28 cellular contexts compared by ENCODE assay signal in genomic region chr15:60667190-60667868, GRCh38.
DNase-seq lines count a peak whose midpoint lies in the region; ATAC-seq and TF ChIP-seq lines count a peak whose summit lies in the region.
"Had no signal": no experiment of that assay in that cellular context is flagged by ENCODE, and none has a peak within 500 bp of the region (broad histone marks: within the 10 kb centered on the region; RNA-seq: fewer than 3 reads in every experiment).

No MANE protein-coding gene starts in this region.

- no peak for TF ChIP-seq CTCF in vagina (IDR thresholded peaks at IDR 0.05)

- ATAC-seq in activated CD8-positive, alpha-beta memory T cell treated with anti-CD3 and anti-CD28 coated beads, Interleukin-2, amount 10 ng/mL, durations not matched to agents 7 days and 5 days: peak; percentile 20
- peak; percentile 75 for ATAC-seq in central memory CD8-positive, alpha-beta T cell (replicated peaks; ENCODE audit: extremely low read depth, poor library complexity, severe bottlenecking)
- no peak for ATAC-seq in natural killer cell treated with Interleukin-12 subunit alpha and Interleukin-12 subunit beta and Interleukin-15 and Interleukin-18, amount 100 ng/mL, for 72 hours
- no peak for ATAC-seq in HG03571 (IDR thresholded peaks at IDR 0.05; ENCODE audit: unreplicated experiment)
- ATAC-seq: naive thymus-derived CD8-positive, alpha-beta T cell; stimulated activated memory B cell treated with anti-CD40 and anti-IgM and Interleukin-4, amounts not matched to agents 10 μg/mL and 1 μg/mL and 100 μg/mL, for 72 hours had no signal

- H3K9me3 ChIP-seq in HUES48 (ENCODE audit: control insufficient read depth, insufficient read depth, low read length): no peaks in the 10 kb centered on the region
- H3K9me3 ChIP-seq in vagina: no peaks in the 10 kb centered on the region
- H3K9me3 ChIP-seq: MG63, SJSA1, suprapubic skin, upper lobe of left lung had no signal

- H3K27ac ChIP-seq in HUES48 (ENCODE audit: low read depth, low read length) (peak overlapping the region; percentile 56), vagina (no peak overlapping the region)
- H3K27ac ChIP-seq: C4-2B, GM23248, KMS-11, SJSA1, suprapubic skin, upper lobe of left lung had no signal

- CTCF ChIA-PET in activated CD8-positive, alpha-beta memory T cell treated with anti-CD3 and anti-CD28 coated beads, Interleukin-2, amount 10 ng/mL, durations not matched to agents 7 days and 5 days (lab: Charles Lee): interaction anchor here (0.6 kb wide), 1 partner anchor 250 kb away, joined by 3 read pairs; no protein-coding TSS in a partner anchor

- H3K36me3 Mint-ChIP-seq in activated CD8-positive, alpha-beta memory T cell treated with anti-CD3 and anti-CD28 coated beads, Interleukin-2, amount 10 ng/mL, durations not matched to agents 7 days and 5 days: no peaks in the 10 kb centered on the region
- no peaks in the 10 kb centered on the region for H3K36me3 Mint-ChIP-seq in central memory CD8-positive, alpha-beta T cell (ENCODE audit: insufficient read depth)
- H3K36me3 Mint-ChIP-seq in natural killer cell treated with Interleukin-12 subunit alpha and Interleukin-12 subunit beta and Interleukin-15 and Interleukin-18, amount 100 ng/mL, for 72 hours: no peaks in the 10 kb centered on the region
- H3K36me3 Mint-ChIP-seq: mesothelial cell of epicardium; naive thymus-derived CD8-positive, alpha-beta T cell; stimulated activated memory B cell treated with anti-CD40 and anti-IgM and Interleukin-4, amounts not matched to agents 10 μg/mL and 1 μg/mL and 100 μg/mL, for 72 hours had no signal

- peaks cover 15% of the 10 kb centered on the region for H3K4me1 Mint-ChIP-seq in activated CD8-positive, alpha-beta memory T cell treated with anti-CD3 and anti-CD28 coated beads, Interleukin-2, amount 10 ng/mL, durations not matched to agents 7 days and 5 days
- peaks cover 25% of the 10 kb centered on the region for H3K4me1 Mint-ChIP-seq in central memory CD8-positive, alpha-beta T cell
- H3K4me1 Mint-ChIP-seq in natural killer cell treated with Interleukin-12 subunit alpha and Interleukin-12 subunit beta and Interleukin-15 and Interleukin-18, amount 100 ng/mL, for 72 hours (ENCODE audit: low read depth in 2 of 2): peaks cover 18 to 22% of the 10 kb centered on the region in 2 donors
- H3K4me1 Mint-ChIP-seq: stimulated activated memory B cell treated with anti-CD40 and anti-IgM and Interleukin-4, amounts not matched to agents 10 μg/mL and 1 μg/mL and 100 μg/mL, for 72 hours had no signal

- peak overlapping the region; percentile 50 for H3K4me3 Mint-ChIP-seq in activated CD8-positive, alpha-beta memory T cell treated with anti-CD3 and anti-CD28 coated beads, Interleukin-2, amount 10 ng/mL, durations not matched to agents 7 days and 5 days
- H3K4me3 Mint-ChIP-seq in central memory CD8-positive, alpha-beta T cell: peak overlapping the region; percentile 71
- peak overlapping the region; percentile 77 for H3K4me3 Mint-ChIP-seq in natural killer cell treated with Interleukin-12 subunit alpha and Interleukin-12 subunit beta and Interleukin-15 and Interleukin-18, amount 100 ng/mL, for 72 hours
- H3K4me3 Mint-ChIP-seq: dendritic cell treated with granulocyte-macrophage colony-stimulating factor and Interleukin-4, amounts not matched to agents 40 ng/mL and 50 ng/mL, for 4 days; endodermal cell; mesothelial cell of epicardium; stimulated activated memory B cell treated with anti-CD40 and anti-IgM and Interleukin-4, amounts not matched to agents 10 μg/mL and 1 μg/mL and 100 μg/mL, for 72 hours had no signal

- H3K4me1 ChIP-seq in HUES48 (ENCODE audit: control insufficient read depth, insufficient read depth, low read length) (peaks cover 41% of the 10 kb centered on the region), vagina (no peaks in the 10 kb centered on the region)
- H3K4me1 ChIP-seq: SJSA1, suprapubic skin, upper lobe of left lung had no signal

- H3K27me3 Mint-ChIP-seq in activated CD8-positive, alpha-beta memory T cell treated with anti-CD3 and anti-CD28 coated beads, Interleukin-2, amount 10 ng/mL, durations not matched to agents 7 days and 5 days: peaks cover 6% of the 10 kb centered on the region
- H3K27me3 Mint-ChIP-seq in central memory CD8-positive, alpha-beta T cell: no peaks in the 10 kb centered on the region
- H3K27me3 Mint-ChIP-seq in natural killer cell treated with Interleukin-12 subunit alpha and Interleukin-12 subunit beta and Interleukin-15 and Interleukin-18, amount 100 ng/mL, for 72 hours: no peaks in the 10 kb centered on the region
- H3K27me3 Mint-ChIP-seq: naive thymus-derived CD8-positive, alpha-beta T cell; stimulated activated memory B cell treated with anti-CD40 and anti-IgM and Interleukin-4, amounts not matched to agents 10 μg/mL and 1 μg/mL and 100 μg/mL, for 72 hours had no signal

- H3K4me3 ChIP-seq in HUES48 (ENCODE audit: low read depth, low read length) (no peak overlapping the region), vagina (no peak overlapping the region)
- H3K4me3 ChIP-seq: GM23248, MG63, SJSA1, suprapubic skin, upper lobe of left lung had no signal

- H3K27ac Mint-ChIP-seq in activated CD8-positive, alpha-beta memory T cell treated with anti-CD3 and anti-CD28 coated beads, Interleukin-2, amount 10 ng/mL, durations not matched to agents 7 days and 5 days: peak overlapping the region; percentile 50
- H3K27ac Mint-ChIP-seq in central memory CD8-positive, alpha-beta T cell (ENCODE audit: low read depth): peak overlapping the region; percentile 87
- H3K27ac Mint-ChIP-seq in natural killer cell treated with Interleukin-12 subunit alpha and Interleukin-12 subunit beta and Interleukin-15 and Interleukin-18, amount 100 ng/mL, for 72 hours: peak overlapping the region; percentile 39 to 92
- H3K27ac Mint-ChIP-seq: dendritic cell treated with granulocyte-macrophage colony-stimulating factor and Interleukin-4, amounts not matched to agents 40 ng/mL and 50 ng/mL, for 4 days; endodermal cell; mesothelial cell of epicardium; stimulated activated memory B cell treated with anti-CD40 and anti-IgM and Interleukin-4, amounts not matched to agents 10 μg/mL and 1 μg/mL and 100 μg/mL, for 72 hours had no signal

- no peaks in the 10 kb centered on the region for H3K9me3 Mint-ChIP-seq in activated CD8-positive, alpha-beta memory T cell treated with anti-CD3 and anti-CD28 coated beads, Interleukin-2, amount 10 ng/mL, durations not matched to agents 7 days and 5 days (ENCODE audit: low read depth)
- no peaks in the 10 kb centered on the region for H3K9me3 Mint-ChIP-seq in central memory CD8-positive, alpha-beta T cell
- no peaks in the 10 kb centered on the region for H3K9me3 Mint-ChIP-seq in natural killer cell treated with Interleukin-12 subunit alpha and Interleukin-12 subunit beta and Interleukin-15 and Interleukin-18, amount 100 ng/mL, for 72 hours
- H3K9me3 Mint-ChIP-seq: dendritic cell treated with granulocyte-macrophage colony-stimulating factor and Interleukin-4, amounts not matched to agents 40 ng/mL and 50 ng/mL, for 4 days; endodermal cell; mesothelial cell of epicardium; naive thymus-derived CD8-positive, alpha-beta T cell; stimulated activated memory B cell treated with anti-CD40 and anti-IgM and Interleukin-4, amounts not matched to agents 10 μg/mL and 1 μg/mL and 100 μg/mL, for 72 hours had no signal

- H3K27me3 ChIP-seq in HUES48 (ENCODE audit: control insufficient read depth, insufficient read depth, low read length) (no peaks in the 10 kb centered on the region), vagina (no peaks in the 10 kb centered on the region)
- H3K27me3 ChIP-seq: MG63, SJSA1, suprapubic skin, upper lobe of left lung had no signal

- no peak for DNase-seq in activated CD8-positive, alpha-beta memory T cell treated with anti-CD3 and anti-CD28 coated beads, Interleukin-2, amount 10 ng/mL, durations not matched to agents 7 days and 5 days
- DNase-seq in activated CD8-positive, alpha-beta memory T cell treated with anti-CD3 and anti-CD28 coated beads, Interleukin-2, amount 50 U/mL, for 48 hours: no peak
- no peak for DNase-seq in central memory CD8-positive, alpha-beta T cell (ENCODE audit: low spot score in 2 of 2)
- DNase-seq in natural killer cell treated with Interleukin-12 subunit alpha and Interleukin-12 subunit beta and Interleukin-15 and Interleukin-18, amount 100 ng/mL, for 72 hours (ENCODE audit: low spot score): no peak
- DNase-seq in vagina (ENCODE audit: extremely low spot score in 2 of 2) (no peak), middle frontal gyrus (ENCODE audit: extremely low spot score, low spot score) (no peak)
- DNase-seq: activated CD4-positive, alpha-beta T cell treated with anti-CD3 and anti-CD28 coated beads, Interleukin-2, amount 50 U/mL, for 4 hours; activated CD4-positive, CD25-positive, alpha-beta regulatory T cell; endodermal cell; glutamatergic neuron; GM23248; MG63; naive thymus-derived CD8-positive, alpha-beta T cell; NCI-H1105 treated with DMSO at 0.1 percent for 48 hours; NCI-H1930; NCI-H2171 treated with DMSO at 0.1 percent for 48 hours; NCI-H510A; RPMI8226; upper lobe of left lung had no signal

- no peaks in the 10 kb centered on the region for H3K36me3 ChIP-seq in HUES48 (ENCODE audit: control insufficient read depth, insufficient read depth, low read length)
- H3K36me3 ChIP-seq in vagina: no peaks in the 10 kb centered on the region
- H3K36me3 ChIP-seq: MG63, SJSA1, suprapubic skin, upper lobe of left lung had no signal

- intact Hi-C loops in vagina (cut with DNase I): no loop called here

- no peak for TF ChIP-seq POLR2A in vagina (IDR thresholded peaks at IDR 0.05)

- no peak overlapping the region for H3K9ac ChIP-seq in HUES48 (ENCODE audit: low read depth, low read length)
- H3K9ac ChIP-seq: GM23248, KMS-11 had no signal

Comparison
In these comparisons a context has a peak if more than half of its experiments do, and no peak if none do; other contexts are left out.
1. ATAC-seq: peak in activated CD8-positive, alpha-beta memory T cell treated with anti-CD3 and anti-CD28 coated beads, Interleukin-2, amount 10 ng/mL, durations not matched to agents 7 days and 5 days (single experiment) and central memory CD8-positive, alpha-beta T cell (single experiment); none in natural killer cell treated with Interleukin-12 subunit alpha and Interleukin-12 subunit beta and Interleukin-15 and Interleukin-18, amount 100 ng/mL, for 72 hours (0 of 2) and HG03571 (single experiment).
2. Peak in every context shown above with its lines, with median percentiles within 50 percentile points of each other: H3K27ac Mint-ChIP-seq and H3K4me3 Mint-ChIP-seq.